In the genomic region with DNA sequence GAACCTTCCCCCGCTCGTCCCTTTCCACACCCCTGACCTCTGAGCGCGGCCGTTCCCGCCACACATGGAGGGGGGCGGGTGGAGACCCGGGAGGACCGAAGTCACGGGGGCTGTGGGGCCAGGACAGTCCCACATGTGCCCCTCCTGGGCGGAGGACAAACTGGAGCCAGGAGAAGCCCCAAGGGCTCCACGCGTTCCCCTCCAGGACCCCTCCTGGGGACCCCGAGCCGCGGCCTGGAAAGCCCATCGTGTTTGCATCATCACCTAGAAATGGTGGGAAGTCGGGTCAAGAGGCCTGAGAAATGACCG, we compare ENCODE assay signal across 8 cellular contexts. TPM values are rescaled to one million over a fixed set of nuclear protein-coding genes. Genes with fewer than 3 reads are reported as not detected.
A peak's percentile ranks its signal among the peaks of the same experiment; 100 is the strongest.
DNase-seq lines count a peak whose midpoint lies in the region; ATAC-seq and TF ChIP-seq lines count a peak whose summit lies in the region.

No MANE protein-coding gene starts in this region.

- intact Hi-C loops in Calu3 (cut with micrococcal nuclease; ENCODE audit: unreplicated experiment), result loop anchor here (10.0 kb wide), 1 partner anchor 56 kb away; no protein-coding TSS in a partner anchor
- intact Hi-C loops in Panc1 (cut with micrococcal nuclease; ENCODE audit: unreplicated experiment), result no loop called here
- intact Hi-C loops in prostate gland (cut with DNase I), result no loop called here

- peaks cover 8% of the 10 kb centered on the region for H3K36me3 Mint-ChIP-seq in Calu3 (ENCODE audit: insufficient read depth, unreplicated experiment)

- ATAC-seq in Panc1 (no peak), GM18502 (IDR thresholded peaks at IDR 0.05; ENCODE audit: poor library complexity, unreplicated experiment) (no peak), GM21723 (IDR thresholded peaks at IDR 0.05; ENCODE audit: unreplicated experiment) (no peak)

- no TSS peak for BruUV-seq in Calu3 (replicated peaks; lab: Mats Ljungman, UMichigan)
- BruUV-seq in Panc1 (replicated peaks; lab: Mats Ljungman, UMichigan), result no TSS peak

- H3K4me1 ChIP-seq in Panc1 (ENCODE audit: control insufficient read depth, insufficient read depth, low read length) (peaks cover 30% of the 10 kb centered on the region), prostate gland (replicated peaks) (no peaks in the 10 kb centered on the region)

- no peak for TF ChIP-seq POLR2A in prostate gland (IDR thresholded peaks at IDR 0.05)

- 45% methylated on average over 18 of the region's 19 CpGs for WGBS in prostate gland

- no peaks in the 10 kb centered on the region for H3K27me3 Mint-ChIP-seq in Calu3 (ENCODE audit: unreplicated experiment)

- DNase-seq in Calu3 (no peak), Panc1 (ENCODE audit: low read depth, low spot score) (no peak), epithelial cell of proximal tubule (ENCODE audit: low read depth) (no peak), prostate gland (ENCODE audit: low spot score) (no peak), mucosa of gallbladder (ENCODE audit: low spot score) (no peak), ureter (ENCODE audit: low spot score) (no peak)

- no peak overlapping the region for H3K27ac Mint-ChIP-seq in Calu3 (ENCODE audit: unreplicated experiment)

- H3K27ac ChIP-seq in Panc1 (ENCODE audit: low read length) (no peak overlapping the region), prostate gland (peak overlapping the region; percentile 57 to 66)

- H3K4me3 ChIP-seq in Panc1 (ENCODE audit: low read depth in 2 of 2, low read length in 2 of 2) (peak overlapping the region; percentile 43 to 56), epithelial cell of proximal tubule (ENCODE audit: low read depth, low read length) (peak overlapping the region; percentile 19), prostate gland (peak overlapping the region; percentile 83 to 84)

- H3K9me3 Mint-ChIP-seq in Calu3 (ENCODE audit: low read depth, unreplicated experiment), result no peaks in the 10 kb centered on the region

- H3K27me3 ChIP-seq in Panc1 (ENCODE audit: control insufficient read depth, insufficient read depth, low read length), result no peaks in the 10 kb centered on the region
- no peaks in the 10 kb centered on the region for H3K27me3 ChIP-seq in prostate gland (replicated peaks; ENCODE audit: insufficient read depth)

- H3K4me3 Mint-ChIP-seq in Calu3 (ENCODE audit: low read depth, unreplicated experiment), result peak overlapping the region; percentile 14

- H3K36me3 ChIP-seq in Panc1 (ENCODE audit: control insufficient read depth, insufficient read depth, low read length), result no peaks in the 10 kb centered on the region
- no peaks in the 10 kb centered on the region for H3K36me3 ChIP-seq in prostate gland

- H3K9me3 ChIP-seq in Panc1 (ENCODE audit: control insufficient read depth, insufficient read depth, low read depth, low read length) (no peaks in the 10 kb centered on the region), prostate gland (no peaks in the 10 kb centered on the region)

- POLR2A ChIA-PET in Panc1 (lab: Charles Lee), result no interaction called here

- in situ Hi-C loops in Panc1 (cut with HindIII; ENCODE audit: low pct_unique_long_range_greater_than_20kb, low sequenced_read_pairs), result no loop called here

- no peaks in the 10 kb centered on the region for H3K4me1 Mint-ChIP-seq in Calu3 (ENCODE audit: low read depth, unreplicated experiment)

- CTCF ChIA-PET in Calu3 (lab: Charles Lee) (no interaction called here), Panc1 (lab: Charles Lee) (no interaction called here)

- TF ChIP-seq CTCF in Calu3 (IDR thresholded peaks at IDR 0.05; ENCODE audit: unreplicated experiment) (no peak), Panc1 (IDR thresholded peaks at IDR 0.05) (no peak), epithelial cell of proximal tubule (conservative IDR thresholded peaks at IDR 0.05; ENCODE audit: low read depth, low read length) (no peak), prostate gland (IDR thresholded peaks at IDR 0.05) (no peak)

RNA-seq across cellular contexts. Expression of a gene that starts 0.6 kb away (rescaled TPM):
- 76.3 and 92.7 TPM in 2 replicates for total RNA-seq in Calu3 (2022)
- 172 TPM for total RNA-seq in Panc1 (2021; ENCODE audit: unreplicated experiment)
- polyA plus RNA-seq in Panc1 (2012; ENCODE audit: insufficient read length), result 199 TPM
- total RNA-seq in epithelial cell of proximal tubule, result 111 and 195 TPM in 2 replicates
- 10 to 100 TPM; 80.7 to 82.7 TPM for total RNA-seq in prostate gland
- 279 TPM for total RNA-seq in mucosa of gallbladder
- 207 TPM for total RNA-seq in ureter

Comparison
In these comparisons a context has a peak if more than half of its experiments do, and no peak if none do; other contexts are left out.
1. H3K4me3 ChIP-seq: peak in every context shown above with its lines; median percentile 84 in prostate gland; 50 in Panc1; 19 in epithelial cell of proximal tubule.